8 cellular contexts compared by ENCODE assay signal in genomic region chr6:36029464-36029863, GRCh38. TPM values are rescaled to one million over a fixed set of nuclear protein-coding genes. Genes with fewer than 3 reads are reported as not detected.
DNase-seq lines count a peak whose midpoint lies in the region; ATAC-seq, FAIRE-seq and TF ChIP-seq lines count a peak whose summit lies in the region.

No MANE protein-coding gene starts in this region.

- peaks cover 8% of the 10 kb centered on the region for H3K27me3 Mint-ChIP-seq in memory B cell

- DNase-seq in Daoy (ENCODE audit: low read depth) = peak; percentile 23
- peak; percentile 69 for DNase-seq in M059J (ENCODE audit: low read depth)
- DNase-seq in GM12878 (ENCODE audit: low read depth, low spot score) = no peak
- DNase-seq in memory B cell (ENCODE audit: low spot score in 2 of 2) = no peak
- no peak for DNase-seq in DMS153 treated with DMSO at 0.1 percent for 48 hours (lab: John Stamatoyannopoulos, UW; ENCODE audit: unreplicated experiment)
- no peak for DNase-seq in GM12891 (ENCODE audit: insufficient read length, low spot score)

- H3K36me3 Mint-ChIP-seq in memory B cell = no peaks in the 10 kb centered on the region

- H3K9me3 Mint-ChIP-seq in memory B cell = no peaks in the 10 kb centered on the region

- no peak for ATAC-seq in GM12878
- no peak for ATAC-seq in memory B cell (ENCODE audit: low read depth)
- no peak for ATAC-seq in HG03139 (IDR thresholded peaks at IDR 0.05; ENCODE audit: unreplicated experiment)
- no peak for ATAC-seq in GM18858 (IDR thresholded peaks at IDR 0.05; ENCODE audit: unreplicated experiment)

- WGBS in GM12878 (ENCODE audit: insufficient coverage, insufficient replicate concordance, low lambda C conversion rate, missing lambda C conversion rate) = 30% methylated on average over 6 of the region's 6 CpGs

- peak overlapping the region; percentile 80 for H3K4me2 ChIP-seq in GM12878 (ENCODE audit: control insufficient read depth, insufficient read depth)

- POLR2A ChIA-PET in GM12878 (lab: Charles Lee) = interaction anchor here (0.6 to 4.0 kb wide), 15 partner anchors 9 to 330 kb away, joined by 3 to 30 read pairs (median 5); no protein-coding TSS in a partner anchor

- TF ChIP-seq EP300 in GM12878 (IDR thresholded peaks at IDR 0.05; ENCODE audit: borderline replicate concordance in 1 of 2, control insufficient read depth in 1 of 2, low read depth in 2 of 2, low read length in 2 of 2) = no peak

- peak overlapping the region; percentile 90 for H3K4me3 Mint-ChIP-seq in memory B cell

- H3K4me1 ChIP-seq in GM12878 (ENCODE audit: control insufficient read depth, insufficient read depth, low read length) = peaks cover under 1% of the 10 kb centered on the region

- H3K4me3 ChIP-seq in GM12878 = peak overlapping the region; percentile 87

- H3K9me3 ChIP-seq in GM12878 (replicated peaks; ENCODE audit: control insufficient read depth, insufficient read depth, low read length) = no peaks in the 10 kb centered on the region

- no TSS peak for BruUV-seq in GM12878 (replicated peaks; lab: Mats Ljungman, UMichigan)

- FAIRE-seq in GM12878 (lab: Jason Lieb, UNC) (no peak), GM12891 (lab: Jason Lieb, UNC) (no peak)

- CTCF ChIA-PET in GM12878 (lab: Yijun Ruan, JAX) = interaction anchor here (0.7 to 6.6 kb wide), 14 partner anchors 13 to 330 kb away, joined by 3 to 165 read pairs (median 5); partner anchors contain the start of gene BRPF3

- H2AFZ ChIP-seq in GM12878 (ENCODE audit: control insufficient read depth, low read depth, low read length) = no peak overlapping the region

- no peaks in the 10 kb centered on the region for H3K36me3 ChIP-seq in GM12878 (ENCODE audit: control insufficient read depth in 2 of 2, insufficient read depth in 2 of 2, low read length in 1 of 2)

- in situ Hi-C loops in GM12878 (cut with MboI) = loop anchor here (5.0 kb wide), 1 partner anchor 68 kb away; no protein-coding TSS in a partner anchor

- peak overlapping the region; percentile 91 for H3K9ac ChIP-seq in GM12878 (ENCODE audit: control insufficient read depth, insufficient read depth, low read length)

- peaks cover 69% of the 10 kb centered on the region for H3K79me2 ChIP-seq in GM12878 (ENCODE audit: control insufficient read depth, insufficient read depth, low read length)

- H3K4me1 Mint-ChIP-seq in memory B cell = peaks cover 24% of the 10 kb centered on the region

- intact Hi-C loops in GM12878 (cut with micrococcal nuclease; ENCODE audit: unreplicated experiment) = loop anchor here (5.0 kb wide), 1 partner anchor 273 kb away; no protein-coding TSS in a partner anchor

- no peak for TF ChIP-seq POLR2A in GM12878 (IDR thresholded peaks at IDR 0.05; ENCODE audit: low read depth, low read length)
- no peak for TF ChIP-seq POLR2A in GM12891 (IDR thresholded peaks at IDR 0.05; ENCODE audit: low read depth, low read length)

- SMC1A ChIA-PET in GM12878 (lab: Charles Lee; ENCODE audit: uncharacterized antibody, unreplicated experiment) = interaction anchor here (0.6 to 6.8 kb wide), 27 partner anchors 9 to 333 kb away, joined by 3 to 167 read pairs (median 5); no protein-coding TSS in a partner anchor

- no peaks in the 10 kb centered on the region for H4K20me1 ChIP-seq in GM12878 (ENCODE audit: control insufficient read depth, insufficient read depth)

- RAD21 ChIA-PET in GM12878 (lab: Charles Lee; ENCODE audit: unreplicated experiment) = interaction anchor here (0.7 to 6.8 kb wide), 17 partner anchors 9 to 330 kb away, joined by 3 to 140 read pairs (median 6); no protein-coding TSS in a partner anchor

- peak overlapping the region; percentile 84; the same call in 1 of the 2 replicates for H3K27ac ChIP-seq in GM12878 (ENCODE audit: control insufficient read depth, insufficient read depth)

- no peak for TF ChIP-seq CTCF in GM12878 (IDR thresholded peaks at IDR 0.05 in 2 of 3, conservative IDR thresholded peaks at IDR 0.05 in 1 of 3; ENCODE audit: control insufficient read depth in 2 of 3, extremely low read depth in 1 of 3, insufficient read depth in 1 of 3, low read depth in 3 of 3, low read length in 3 of 3)

- H3K27ac Mint-ChIP-seq in memory B cell = peak overlapping the region; percentile 69

- TF ChIP-seq RAD21 in GM12878 (IDR thresholded peaks at IDR 0.05; ENCODE audit: insufficient read depth, low read depth, low read length) = no peak

- no peaks in the 10 kb centered on the region; a peak in 1 of 4 replicates for H3K27me3 ChIP-seq in GM12878 (replicated peaks in 1 of 2; ENCODE audit: control insufficient read depth in 2 of 2, insufficient read depth in 2 of 2, low read length in 1 of 2)

TF ChIP-seq in GM12891, 5 proteins besides CTCF, POLR2A, EP300 and RAD21:
- no peak for TF ChIP-seq POU2F2 (IDR thresholded peaks at IDR 0.05; ENCODE audit: low read depth, low read length)
- TF ChIP-seq SPI1 (IDR thresholded peaks at IDR 0.05; ENCODE audit: low read depth, low read length) = no peak
- TF ChIP-seq PAX5 (IDR thresholded peaks at IDR 0.05; ENCODE audit: insufficient read depth, low read length, severe bottlenecking) = no peak
- TF ChIP-seq POLR2AphosphoS5 (IDR thresholded peaks at IDR 0.05; ENCODE audit: low read depth, low read length) = no peak
- TF ChIP-seq TAF1 (IDR thresholded peaks at IDR 0.05; ENCODE audit: low read depth, low read length) = no peak

RNA-seq across cellular contexts. Expression of gene MAPK14, which starts 1.9 kb away (rescaled TPM):
- 52.7 and 72.3 TPM in 2 replicates for total RNA-seq in Daoy (2014; rRNA removed; shearing (Covaris generic))
- 59.6 and 86.7 TPM in 2 replicates for total RNA-seq in M059J (2014; rRNA removed; shearing (Covaris generic))
- 217 and 244 TPM in 2 replicates for total RNA-seq in GM12878 (2013; cell fraction: nucleolus; rRNA removed)
- total RNA-seq in GM12878 (2014; rRNA removed) (47.4 and 53.0 TPM in 2 replicates), GM12878 (2014; rRNA removed; fragmentation: Illumina TruSeq; extraction: Trizol) (43.6 and 44.4 TPM in 2 replicates), GM12878 (2021) (45.6 and 49.1 TPM in 2 replicates)
- polyA plus RNA-seq in GM12878 (2011; ENCODE audit: low read depth) = 15.3 TPM
- polyA plus RNA-seq in GM12878 (2011; rRNA removed) (59.5 and 67.9 TPM in 2 replicates), GM12878 (2014; fragmentation: Illumina TruSeq; extraction: Trizol) (42.4 and 52.5 TPM in 2 replicates), GM12878 (2014; fragmentation: Nextera tagmentation; extraction: Ambion mirVana) (10 to 100 TPM; 12.5 to 13.7 TPM), GM12878 (2014; rRNA removed) (33.0 and 39.5 TPM in 2 replicates), GM12878 (2016; fragmentation: Nextera tagmentation; extraction: Ambion mirVana) (10 to 100 TPM; 37.3 to 44.2 TPM)
- 32.2 and 41.0 TPM in 2 replicates for polyA plus RNA-seq in GM12878 (2011; cell fraction: cytosol; rRNA removed)
- polyA plus RNA-seq in GM12878 (2011; cell fraction: nucleus; rRNA removed) = 51.4 and 65.2 TPM in 2 replicates
- polyA plus RNA-seq in GM12878 (2012) = 17.0 and 24.1 TPM in 2 replicates
- polyA minus RNA-seq in GM12878 (2011; rRNA and poly(A)+ RNA removed) = 75.0 and 99.8 TPM in 2 replicates
- polyA minus RNA-seq in GM12878 (2011; cell fraction: cytosol; rRNA and poly(A)+ RNA removed) = 17.0 and 23.2 TPM in 2 replicates
- polyA minus RNA-seq in GM12878 (2011; cell fraction: nucleus; rRNA and poly(A)+ RNA removed) = 50.7 and 98.0 TPM in 2 replicates
- 14.8 TPM for polyA plus RNA-seq in GM12891 (2012; ENCODE audit: low read depth, missing spikeins)

RNA-seq across cellular contexts. Expression of gene SLC26A8, which starts 5.0 kb away (rescaled TPM):
- not detected in 2 replicates for total RNA-seq in Daoy (2014; rRNA removed; shearing (Covaris generic))
- 0.10 TPM in 1 of 2 replicates, not detected in the other for total RNA-seq in M059J (2014; rRNA removed; shearing (Covaris generic))
- not detected in 2 replicates for total RNA-seq in GM12878 (2013; cell fraction: nucleolus; rRNA removed)
- 0.44 and 0.85 TPM in 2 replicates for total RNA-seq in GM12878 (2014; rRNA removed)
- 0.05 and 0.09 TPM in 2 replicates for total RNA-seq in GM12878 (2014; rRNA removed; fragmentation: Illumina TruSeq; extraction: Trizol)
- total RNA-seq in GM12878 (2021) = 0.35 TPM in 1 of 2 replicates, not detected in the other
- not detected for polyA plus RNA-seq in GM12878 (2011; ENCODE audit: low read depth)
- polyA plus RNA-seq in GM12878 (2011; rRNA removed) = not detected in 2 replicates
- polyA plus RNA-seq in GM12878 (2011; cell fraction: cytosol; rRNA removed) = not detected in 2 replicates
- polyA plus RNA-seq in GM12878 (2011; cell fraction: nucleus; rRNA removed) = 0.06 TPM in 1 of 2 replicates, not detected in the other
- not detected in 2 replicates for polyA plus RNA-seq in GM12878 (2012)
- polyA plus RNA-seq in GM12878 (2014; fragmentation: Illumina TruSeq; extraction: Trizol) = 0.32 and 1.1 TPM in 2 replicates
- polyA plus RNA-seq in GM12878 (2014; fragmentation: Nextera tagmentation; extraction: Ambion mirVana) = under 1 TPM; 0.14 to 0.18 TPM
- 0.22 and 0.26 TPM in 2 replicates for polyA plus RNA-seq in GM12878 (2014; rRNA removed)
- under 1 TPM; 0.28 to 0.95 TPM for polyA plus RNA-seq in GM12878 (2016; fragmentation: Nextera tagmentation; extraction: Ambion mirVana)
- polyA minus RNA-seq in GM12878 (2011; rRNA and poly(A)+ RNA removed) = not detected in 2 replicates
- polyA minus RNA-seq in GM12878 (2011; cell fraction: cytosol; rRNA and poly(A)+ RNA removed) = not detected in 2 replicates
- polyA minus RNA-seq in GM12878 (2011; cell fraction: nucleus; rRNA and poly(A)+ RNA removed) = not detected in 2 replicates
- polyA plus RNA-seq in GM12891 (2012; ENCODE audit: low read depth, missing spikeins) = not detected

Comparison
In these comparisons a context has a peak if more than half of its experiments do, and no peak if none do; other contexts are left out.
1. DNase-seq: peak in Daoy (single experiment) and M059J (single experiment); none in GM12878 (single experiment), memory B cell (0 of 2), DMS153 treated with DMSO at 0.1 percent for 48 hours (single experiment) and GM12891 (single experiment).